ENCODE assay signal across 8 cellular contexts in genomic region chr6:11538049-11538798, GRCh38. TPM values are rescaled to one million over a fixed set of nuclear protein-coding genes. Genes with fewer than 3 reads are reported as not detected.
DNase-seq lines count a peak whose midpoint lies in the region; ATAC-seq and TF ChIP-seq lines count a peak whose summit lies in the region.

No MANE protein-coding gene starts in this region.

- WGBS in mesenchymal stem cell = under 1% methylated on average over 66 of the region's 74 CpGs

- no peak overlapping the region for H2BK12ac ChIP-seq in mesenchymal stem cell (ENCODE audit: low read length in 2 of 2)

- peak overlapping the region in 1 of 2 experiments; percentile 28 for H3K23ac ChIP-seq in mesenchymal stem cell (ENCODE audit: low read length in 2 of 2)

- no peak overlapping the region for H3K27ac ChIP-seq in mesenchymal stem cell (ENCODE audit: low read length, poor library complexity, severe bottlenecking)

- H2AFZ ChIP-seq in mesenchymal stem cell (ENCODE audit: low read depth, low read length) = peak overlapping the region; percentile 81

- H3K4me2 ChIP-seq in mesenchymal stem cell (ENCODE audit: low read length, poor library complexity, severe bottlenecking) = peak overlapping the region; percentile 63

- H3K4me1 ChIP-seq in mesenchymal stem cell (ENCODE audit: control insufficient read depth, insufficient read depth, low read depth, low read length) = peaks cover 2% of the 10 kb centered on the region

- no peak overlapping the region for H3K4ac ChIP-seq in mesenchymal stem cell (ENCODE audit: low read depth in 1 of 2, low read length in 2 of 2)

- H3K9ac ChIP-seq in mesenchymal stem cell (ENCODE audit: low read length) = peak overlapping the region; percentile 69

- peak overlapping the region; percentile 7 for H4K91ac ChIP-seq in mesenchymal stem cell (ENCODE audit: low read length)

- H3K79me1 ChIP-seq in mesenchymal stem cell (replicated peaks; ENCODE audit: low read length, poor library complexity, severe bottlenecking) = no peaks in the 10 kb centered on the region

- H3K4me3 ChIP-seq in LNCaP clone FGC (ENCODE audit: low read depth, low read length) (peak overlapping the region; percentile 66), mesenchymal stem cell (ENCODE audit: insufficient read depth in 1 of 2, low read depth in 1 of 2, low read length in 2 of 2) (peak overlapping the region; percentile 81 to 97)

- H2AK5ac ChIP-seq in mesenchymal stem cell (ENCODE audit: low read length, severe bottlenecking) = no peak overlapping the region

- TF ChIP-seq CTCF in GM10248 (IDR thresholded peaks at IDR 0.05; ENCODE audit: control extremely low read depth, extremely low read depth, low read depth, missing control alignments) = no peak
- TF ChIP-seq CTCF in LNCaP clone FGC (IDR thresholded peaks at IDR 0.05; ENCODE audit: control insufficient read depth, extremely low read depth, insufficient read depth) = no peak

- no peak overlapping the region for H3K14ac ChIP-seq in mesenchymal stem cell (ENCODE audit: low read length in 2 of 2)

- no peaks in the 10 kb centered on the region for H3K36me3 ChIP-seq in mesenchymal stem cell (ENCODE audit: control insufficient read depth in 1 of 2, insufficient read depth in 2 of 2, low read depth in 1 of 2, low read length in 2 of 2)

- DNase-seq in GM10248 (ENCODE audit: extremely low spot score) (peak; percentile 42), LNCaP clone FGC (ENCODE audit: low read depth) (no peak), mesenchymal stem cell (peak; percentile 36), H4 (ENCODE audit: low spot score) (no peak)
- DNase-seq in activated CD4-positive, alpha-beta T cell treated with anti-CD3 and anti-CD28 coated beads, Interleukin-2, amount 50 U/mL, for 48 hours = peak; percentile 27 to 35
- peak; percentile 21 for DNase-seq in effector CD8-positive, alpha-beta T cell (lab: John Stamatoyannopoulos, UW)
- peak; percentile 38 for DNase-seq in stimulated activated naive CD8-positive, alpha-beta T cell treated with anti-CD3 and anti-CD28 coated beads, Interleukin-15, Interleukin-2, amounts not matched to agents 100 U/mL and 50 U/mL, for 24 hours

- H3K27me3 ChIP-seq in mesenchymal stem cell (ENCODE audit: control insufficient read depth in 1 of 2, insufficient read depth in 1 of 2, low read length in 2 of 2) = no peaks in the 10 kb centered on the region

- H4K8ac ChIP-seq in mesenchymal stem cell (ENCODE audit: low read length) = peak overlapping the region; percentile 28

- H2BK15ac ChIP-seq in mesenchymal stem cell (ENCODE audit: low read depth, poor library complexity, severe bottlenecking) = no peak overlapping the region

- peak overlapping the region in 1 of 2 experiments; percentile 41 for H3K18ac ChIP-seq in mesenchymal stem cell (ENCODE audit: low read depth in 1 of 2, low read length in 2 of 2)

- H3K9me3 ChIP-seq in mesenchymal stem cell (ENCODE audit: control insufficient read depth, low read length) = no peaks in the 10 kb centered on the region

- CTCF ChIA-PET in GM10248 (lab: Yijun Ruan, JAX) = no interaction called here

- H2BK120ac ChIP-seq in mesenchymal stem cell (ENCODE audit: low read depth, low read length) = no peak overlapping the region

- peak; percentile 17 for ATAC-seq in GM21786 (IDR thresholded peaks at IDR 0.05; ENCODE audit: unreplicated experiment)
- no peak for ATAC-seq in stimulated activated naive CD8-positive, alpha-beta T cell treated with anti-CD3 and anti-CD28 coated beads, Interleukin-15, Interleukin-2, amounts not matched to agents 100 U/mL and 50 U/mL, for 24 hours

- POLR2A ChIA-PET in GM10248 (lab: Yijun Ruan, JAX) = interaction anchor here (0.6 kb wide), 1 partner anchor 390 kb away, joined by 3 read pairs; no protein-coding TSS in a partner anchor

- H2BK5ac ChIP-seq in mesenchymal stem cell (ENCODE audit: low read depth, low read length, poor library complexity, severe bottlenecking) = no peak overlapping the region

RNA-seq across cellular contexts. Expression of gene TMEM170B, which starts 0.7 kb away (rescaled TPM):
- 1.2 TPM for polyA plus RNA-seq in mesenchymal stem cell (2013, experiment 1 of 2)
- 1.3 TPM for polyA plus RNA-seq in mesenchymal stem cell (2013, experiment 2 of 2)
- total RNA-seq in H4 (2014; rRNA removed; shearing (Covaris generic)) = 0.95 and 1.3 TPM in 2 replicates

Comparison
In these comparisons a context has a peak if more than half of its experiments do, and no peak if none do; other contexts are left out.
1. DNase-seq: peak in GM10248 (single experiment), activated CD4-positive, alpha-beta T cell treated with anti-CD3 and anti-CD28 coated beads, Interleukin-2, amount 50 U/mL, for 48 hours (2 of 2), effector CD8-positive, alpha-beta T cell (single experiment), mesenchymal stem cell (single experiment) and stimulated activated naive CD8-positive, alpha-beta T cell treated with anti-CD3 and anti-CD28 coated beads, Interleukin-15, Interleukin-2, amounts not matched to agents 100 U/mL and 50 U/mL, for 24 hours (single experiment); none in LNCaP clone FGC (single experiment) and H4 (single experiment).